1 cellular context compared by ENCODE assay signal in the genomic region with DNA sequence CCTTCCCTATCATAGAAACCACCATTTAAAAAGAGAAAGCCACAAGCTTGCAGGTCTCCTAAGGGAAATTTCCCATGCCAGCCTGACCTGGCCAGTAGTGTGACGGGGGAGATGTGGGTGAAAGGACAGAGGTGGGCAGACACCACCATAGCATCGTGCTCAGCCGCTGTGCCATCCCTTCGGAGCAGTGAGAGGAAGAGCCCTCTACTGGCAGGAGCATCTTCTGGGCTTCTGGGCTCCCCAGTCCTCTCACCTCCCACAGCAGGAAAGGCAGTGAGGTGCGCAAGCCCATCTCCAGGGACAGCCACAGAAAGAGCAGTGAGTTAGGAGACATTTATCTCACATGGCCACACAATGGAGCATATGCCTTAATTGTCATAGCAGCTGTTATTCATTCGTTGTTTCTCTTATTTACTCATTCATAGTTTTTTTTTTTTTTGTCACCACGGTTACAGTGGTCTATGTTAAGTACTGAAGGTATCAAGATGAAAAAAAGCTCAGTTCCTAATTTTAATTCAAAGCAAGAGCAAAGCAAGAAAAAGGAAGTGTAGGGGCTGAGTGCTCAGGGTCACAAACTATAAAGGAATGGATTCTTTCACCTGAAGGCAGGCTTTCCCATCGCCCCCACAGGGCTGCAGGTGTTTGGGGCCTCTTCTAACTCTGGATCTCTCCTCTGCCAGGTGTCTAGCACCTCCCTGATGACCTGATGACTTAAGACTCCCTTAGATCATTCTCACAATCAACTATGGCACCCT.
TF ChIP-seq lines count a peak whose summit lies in the region.

No MANE protein-coding gene starts in this region.

TF ChIP-seq in GM23338, 12 proteins besides CTCF, POLR2A, EP300 and RAD21 (continued from another document):
- TF ChIP-seq, protein P1, sequence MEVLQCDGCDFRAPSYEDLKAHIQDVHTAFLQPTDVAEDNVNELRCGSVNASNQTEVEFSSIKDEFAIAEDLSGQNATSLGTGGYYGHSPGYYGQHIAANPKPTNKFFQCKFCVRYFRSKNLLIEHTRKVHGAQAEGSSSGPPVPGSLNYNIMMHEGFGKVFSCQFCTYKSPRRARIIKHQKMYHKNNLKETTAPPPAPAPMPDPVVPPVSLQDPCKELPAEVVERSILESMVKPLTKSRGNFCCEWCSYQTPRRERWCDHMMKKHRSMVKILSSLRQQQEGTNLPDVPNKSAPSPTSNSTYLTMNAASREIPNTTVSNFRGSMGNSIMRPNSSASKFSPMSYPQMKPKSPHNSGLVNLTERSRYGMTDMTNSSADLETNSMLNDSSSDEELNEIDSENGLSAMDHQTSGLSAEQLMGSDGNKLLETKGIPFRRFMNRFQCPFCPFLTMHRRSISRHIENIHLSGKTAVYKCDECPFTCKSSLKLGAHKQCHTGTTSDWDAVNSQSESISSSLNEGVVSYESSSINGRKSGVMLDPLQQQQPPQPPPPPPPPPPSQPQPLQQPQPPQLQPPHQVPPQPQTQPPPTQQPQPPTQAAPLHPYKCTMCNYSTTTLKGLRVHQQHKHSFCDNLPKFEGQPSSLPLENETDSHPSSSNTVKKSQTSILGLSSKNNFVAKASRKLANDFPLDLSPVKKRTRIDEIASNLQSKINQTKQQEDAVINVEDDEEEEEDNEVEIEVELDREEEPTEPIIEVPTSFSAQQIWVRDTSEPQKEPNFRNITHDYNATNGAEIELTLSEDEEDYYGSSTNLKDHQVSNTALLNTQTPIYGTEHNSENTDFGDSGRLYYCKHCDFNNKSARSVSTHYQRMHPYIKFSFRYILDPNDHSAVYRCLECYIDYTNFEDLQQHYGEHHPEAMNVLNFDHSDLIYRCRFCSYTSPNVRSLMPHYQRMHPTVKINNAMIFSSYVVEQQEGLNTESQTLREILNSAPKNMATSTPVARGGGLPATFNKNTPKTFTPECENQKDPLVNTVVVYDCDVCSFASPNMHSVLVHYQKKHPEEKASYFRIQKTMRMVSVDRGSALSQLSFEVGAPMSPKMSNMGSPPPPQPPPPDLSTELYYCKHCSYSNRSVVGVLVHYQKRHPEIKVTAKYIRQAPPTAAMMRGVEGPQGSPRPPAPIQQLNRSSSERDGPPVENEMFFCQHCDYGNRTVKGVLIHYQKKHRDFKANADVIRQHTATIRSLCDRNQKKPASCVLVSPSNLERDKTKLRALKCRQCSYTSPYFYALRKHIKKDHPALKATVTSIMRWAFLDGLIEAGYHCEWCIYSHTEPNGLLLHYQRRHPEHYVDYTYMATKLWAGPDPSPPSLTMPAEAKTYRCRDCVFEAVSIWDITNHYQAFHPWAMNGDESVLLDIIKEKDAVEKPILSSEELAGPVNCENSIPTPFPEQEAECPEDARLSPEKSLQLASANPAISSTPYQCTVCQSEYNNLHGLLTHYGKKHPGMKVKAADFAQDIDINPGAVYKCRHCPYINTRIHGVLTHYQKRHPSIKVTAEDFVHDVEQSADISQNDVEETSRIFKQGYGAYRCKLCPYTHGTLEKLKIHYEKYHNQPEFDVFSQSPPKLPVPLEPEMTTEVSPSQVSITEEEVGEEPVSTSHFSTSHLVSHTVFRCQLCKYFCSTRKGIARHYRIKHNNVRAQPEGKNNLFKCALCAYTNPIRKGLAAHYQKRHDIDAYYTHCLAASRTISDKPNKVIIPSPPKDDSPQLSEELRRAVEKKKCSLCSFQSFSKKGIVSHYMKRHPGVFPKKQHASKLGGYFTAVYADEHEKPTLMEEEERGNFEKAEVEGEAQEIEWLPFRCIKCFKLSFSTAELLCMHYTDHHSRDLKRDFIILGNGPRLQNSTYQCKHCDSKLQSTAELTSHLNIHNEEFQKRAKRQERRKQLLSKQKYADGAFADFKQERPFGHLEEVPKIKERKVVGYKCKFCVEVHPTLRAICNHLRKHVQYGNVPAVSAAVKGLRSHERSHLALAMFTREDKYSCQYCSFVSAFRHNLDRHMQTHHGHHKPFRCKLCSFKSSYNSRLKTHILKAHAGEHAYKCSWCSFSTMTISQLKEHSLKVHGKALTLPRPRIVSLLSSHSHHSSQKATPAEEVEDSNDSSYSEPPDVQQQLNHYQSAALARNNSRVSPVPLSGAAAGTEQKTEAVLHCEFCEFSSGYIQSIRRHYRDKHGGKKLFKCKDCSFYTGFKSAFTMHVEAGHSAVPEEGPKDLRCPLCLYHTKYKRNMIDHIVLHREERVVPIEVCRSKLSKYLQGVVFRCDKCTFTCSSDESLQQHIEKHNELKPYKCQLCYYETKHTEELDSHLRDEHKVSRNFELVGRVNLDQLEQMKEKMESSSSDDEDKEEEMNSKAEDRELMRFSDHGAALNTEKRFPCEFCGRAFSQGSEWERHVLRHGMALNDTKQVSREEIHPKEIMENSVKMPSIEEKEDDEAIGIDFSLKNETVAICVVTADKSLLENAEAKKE (CRISPR knock-in tag; IDR thresholded peaks at IDR 0.05) = 0 out of 2 replicates have a peak, but pooled peaks have one; percentile 18
